In the genomic region with DNA sequence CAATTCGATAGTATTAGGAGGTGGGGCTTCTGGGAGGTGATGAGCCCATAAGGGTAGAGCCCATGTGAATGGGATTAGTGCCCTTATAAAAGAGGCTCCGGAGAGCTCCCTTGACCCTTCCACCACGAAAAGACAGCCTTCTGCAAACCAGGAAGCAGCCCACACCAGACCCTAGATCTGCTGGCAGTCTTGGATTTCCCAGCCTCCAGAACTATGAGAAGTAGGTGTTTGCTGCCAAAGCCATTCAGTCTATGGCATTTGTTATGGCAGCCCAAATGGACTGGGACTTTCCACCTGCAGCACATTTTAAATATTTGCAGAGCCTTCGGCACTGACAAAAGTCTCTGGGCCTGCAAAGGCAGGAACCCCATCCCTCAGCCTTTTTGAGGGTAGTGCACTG, we compare ENCODE assay signal across 11 cellular contexts. TPM values are rescaled to one million over a fixed set of nuclear protein-coding genes. Genes with fewer than 3 reads are reported as not detected.
"Had no signal": no experiment of that assay in that cellular context is flagged by ENCODE, and none has a peak within 500 bp of the region (broad histone marks: within the 10 kb centered on the region; RNA-seq: fewer than 3 reads in every experiment).

No MANE protein-coding gene starts in this region.

- H3K4me3 ChIP-seq: GM23248, GM23338, HAP-1 had no signal

- FAIRE-seq: H54 had no signal

- H2AFZ ChIP-seq: GM23248 had no signal

- H3K9ac ChIP-seq: GM23248 had no signal

- DNase-seq: GM23248, GOT3, H7, H9, HCEC 1CT, HFFc6 had no signal

- H3K4me2 ChIP-seq: GM23338 had no signal

- ATAC-seq: GM23338, HCT116 had no signal

- H3K4me1 ChIP-seq: HAP-1 had no signal

- H3K36me3 ChIP-seq: HAP-1 had no signal

- H3K27ac ChIP-seq: GM23248 had no signal

RNA-seq across cellular contexts. Expression of gene PRR18, which starts 46.0 kb away (rescaled TPM):
- total RNA-seq: GM23248, H4, H9, HFFc6 had no signal
- polyA plus RNA-seq: GM23248, GM23338 had no signal
